Comparison of ENCODE assay signal across 1 cellular context in genomic region chr7:130894146-130895005, GRCh38.
TF ChIP-seq lines count a peak whose summit lies in the region.

No MANE protein-coding gene starts in this region.

TF ChIP-seq in HepG2, 621 proteins besides CTCF, POLR2A, EP300 and RAD21 (continued from another document and continues in another):
- TF ChIP-seq, protein P1, sequence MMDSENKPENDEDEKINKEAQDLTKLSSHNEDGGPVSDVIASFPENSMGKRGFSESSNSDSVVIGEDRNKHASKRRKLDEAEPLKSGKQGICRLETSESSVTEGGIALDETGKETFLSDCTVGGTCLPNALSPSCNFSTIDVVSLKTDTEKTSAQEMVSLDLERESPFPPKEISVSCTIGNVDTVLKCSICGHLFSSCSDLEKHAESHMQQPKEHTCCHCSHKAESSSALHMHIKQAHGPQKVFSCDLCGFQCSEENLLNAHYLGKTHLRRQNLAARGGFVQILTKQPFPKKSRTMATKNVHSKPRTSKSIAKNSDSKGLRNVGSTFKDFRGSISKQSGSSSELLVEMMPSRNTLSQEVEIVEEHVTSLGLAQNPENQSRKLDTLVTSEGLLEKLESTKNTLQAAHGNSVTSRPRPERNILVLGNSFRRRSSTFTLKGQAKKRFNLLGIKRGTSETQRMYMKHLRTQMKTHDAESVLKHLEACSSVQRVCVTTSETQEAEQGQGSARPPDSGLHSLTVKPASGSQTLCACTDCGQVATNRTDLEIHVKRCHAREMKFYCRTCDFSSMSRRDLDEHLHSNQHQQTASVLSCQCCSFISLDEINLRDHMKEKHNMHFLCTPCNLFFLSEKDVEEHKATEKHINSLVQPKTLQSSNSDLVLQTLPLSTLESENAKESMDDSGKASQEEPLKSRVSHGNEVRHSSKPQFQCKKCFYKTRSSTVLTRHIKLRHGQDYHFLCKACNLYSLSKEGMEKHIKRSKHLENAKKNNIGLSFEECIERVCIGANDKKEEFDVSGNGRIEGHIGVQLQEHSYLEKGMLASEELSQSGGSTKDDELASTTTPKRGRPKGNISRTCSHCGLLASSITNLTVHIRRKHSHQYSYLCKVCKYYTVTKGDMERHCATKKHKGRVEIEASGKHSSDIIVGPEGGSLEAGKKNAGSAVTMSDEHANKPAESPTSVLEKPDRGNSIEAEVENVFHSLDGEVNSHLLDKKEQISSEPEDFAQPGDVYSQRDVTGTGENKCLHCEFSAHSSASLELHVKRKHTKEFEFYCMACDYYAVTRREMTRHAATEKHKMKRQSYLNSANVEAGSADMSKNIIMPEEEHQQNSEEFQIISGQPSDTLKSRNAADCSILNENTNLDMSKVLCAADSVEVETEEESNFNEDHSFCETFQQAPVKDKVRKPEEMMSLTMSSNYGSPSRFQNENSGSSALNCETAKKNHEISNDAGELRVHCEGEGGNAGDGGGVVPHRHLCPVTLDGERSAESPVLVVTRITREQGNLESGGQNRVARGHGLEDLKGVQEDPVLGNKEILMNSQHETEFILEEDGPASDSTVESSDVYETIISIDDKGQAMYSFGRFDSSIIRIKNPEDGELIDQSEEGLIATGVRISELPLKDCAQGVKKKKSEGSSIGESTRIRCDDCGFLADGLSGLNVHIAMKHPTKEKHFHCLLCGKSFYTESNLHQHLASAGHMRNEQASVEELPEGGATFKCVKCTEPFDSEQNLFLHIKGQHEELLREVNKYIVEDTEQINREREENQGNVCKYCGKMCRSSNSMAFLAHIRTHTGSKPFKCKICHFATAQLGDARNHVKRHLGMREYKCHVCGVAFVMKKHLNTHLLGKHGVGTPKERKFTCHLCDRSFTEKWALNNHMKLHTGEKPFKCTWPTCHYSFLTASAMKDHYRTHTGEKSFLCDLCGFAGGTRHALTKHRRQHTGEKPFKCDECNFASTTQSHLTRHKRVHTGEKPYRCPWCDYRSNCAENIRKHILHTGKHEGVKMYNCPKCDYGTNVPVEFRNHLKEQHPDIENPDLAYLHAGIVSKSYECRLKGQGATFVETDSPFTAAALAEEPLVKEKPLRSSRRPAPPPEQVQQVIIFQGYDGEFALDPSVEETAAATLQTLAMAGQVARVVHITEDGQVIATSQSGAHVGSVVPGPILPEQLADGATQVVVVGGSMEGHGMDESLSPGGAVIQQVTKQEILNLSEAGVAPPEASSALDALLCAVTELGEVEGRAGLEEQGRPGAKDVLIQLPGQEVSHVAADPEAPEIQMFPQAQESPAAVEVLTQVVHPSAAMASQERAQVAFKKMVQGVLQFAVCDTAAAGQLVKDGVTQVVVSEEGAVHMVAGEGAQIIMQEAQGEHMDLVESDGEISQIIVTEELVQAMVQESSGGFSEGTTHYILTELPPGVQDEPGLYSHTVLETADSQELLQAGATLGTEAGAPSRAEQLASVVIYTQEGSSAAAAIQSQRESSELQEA (CRISPR knock-in tag; IDR thresholded peaks at IDR 0.05; ENCODE audit: not compliant biosample characterization) = no peak
- no peak for TF ChIP-seq MYNN (CRISPR knock-in tag; IDR thresholded peaks at IDR 0.05; ENCODE audit: low read depth)
- TF ChIP-seq HMGXB4 (CRISPR knock-in tag; IDR thresholded peaks at IDR 0.05; ENCODE audit: borderline replicate concordance in 1 of 2, low read depth in 1 of 2) = no peak
- TF ChIP-seq SIX4 (CRISPR knock-in tag; IDR thresholded peaks at IDR 0.05) = no peak
- TF ChIP-seq ZNF883 (CRISPR knock-in tag; IDR thresholded peaks at IDR 0.05; ENCODE audit: not compliant biosample characterization) = no peak
- no peak for TF ChIP-seq KLF12 (CRISPR knock-in tag; IDR thresholded peaks at IDR 0.05; ENCODE audit: borderline replicate concordance)
- TF ChIP-seq IRF1 (CRISPR knock-in tag; IDR thresholded peaks at IDR 0.05; ENCODE audit: low read depth) = no peak
- peak; percentile 36; the same call in 1 of the 2 replicates for TF ChIP-seq NR2F2 (IDR thresholded peaks at IDR 0.05; ENCODE audit: borderline replicate concordance, low read depth)
- TF ChIP-seq, protein P2, sequence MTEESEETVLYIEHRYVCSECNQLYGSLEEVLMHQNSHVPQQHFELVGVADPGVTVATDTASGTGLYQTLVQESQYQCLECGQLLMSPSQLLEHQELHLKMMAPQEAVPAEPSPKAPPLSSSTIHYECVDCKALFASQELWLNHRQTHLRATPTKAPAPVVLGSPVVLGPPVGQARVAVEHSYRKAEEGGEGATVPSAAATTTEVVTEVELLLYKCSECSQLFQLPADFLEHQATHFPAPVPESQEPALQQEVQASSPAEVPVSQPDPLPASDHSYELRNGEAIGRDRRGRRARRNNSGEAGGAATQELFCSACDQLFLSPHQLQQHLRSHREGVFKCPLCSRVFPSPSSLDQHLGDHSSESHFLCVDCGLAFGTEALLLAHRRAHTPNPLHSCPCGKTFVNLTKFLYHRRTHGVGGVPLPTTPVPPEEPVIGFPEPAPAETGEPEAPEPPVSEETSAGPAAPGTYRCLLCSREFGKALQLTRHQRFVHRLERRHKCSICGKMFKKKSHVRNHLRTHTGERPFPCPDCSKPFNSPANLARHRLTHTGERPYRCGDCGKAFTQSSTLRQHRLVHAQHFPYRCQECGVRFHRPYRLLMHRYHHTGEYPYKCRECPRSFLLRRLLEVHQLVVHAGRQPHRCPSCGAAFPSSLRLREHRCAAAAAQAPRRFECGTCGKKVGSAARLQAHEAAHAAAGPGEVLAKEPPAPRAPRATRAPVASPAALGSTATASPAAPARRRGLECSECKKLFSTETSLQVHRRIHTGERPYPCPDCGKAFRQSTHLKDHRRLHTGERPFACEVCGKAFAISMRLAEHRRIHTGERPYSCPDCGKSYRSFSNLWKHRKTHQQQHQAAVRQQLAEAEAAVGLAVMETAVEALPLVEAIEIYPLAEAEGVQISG (CRISPR knock-in tag; IDR thresholded peaks at IDR 0.05) = 0 out of 2 replicates have a peak, but pooled peaks have one; percentile 16
- TF ChIP-seq, protein P3, sequence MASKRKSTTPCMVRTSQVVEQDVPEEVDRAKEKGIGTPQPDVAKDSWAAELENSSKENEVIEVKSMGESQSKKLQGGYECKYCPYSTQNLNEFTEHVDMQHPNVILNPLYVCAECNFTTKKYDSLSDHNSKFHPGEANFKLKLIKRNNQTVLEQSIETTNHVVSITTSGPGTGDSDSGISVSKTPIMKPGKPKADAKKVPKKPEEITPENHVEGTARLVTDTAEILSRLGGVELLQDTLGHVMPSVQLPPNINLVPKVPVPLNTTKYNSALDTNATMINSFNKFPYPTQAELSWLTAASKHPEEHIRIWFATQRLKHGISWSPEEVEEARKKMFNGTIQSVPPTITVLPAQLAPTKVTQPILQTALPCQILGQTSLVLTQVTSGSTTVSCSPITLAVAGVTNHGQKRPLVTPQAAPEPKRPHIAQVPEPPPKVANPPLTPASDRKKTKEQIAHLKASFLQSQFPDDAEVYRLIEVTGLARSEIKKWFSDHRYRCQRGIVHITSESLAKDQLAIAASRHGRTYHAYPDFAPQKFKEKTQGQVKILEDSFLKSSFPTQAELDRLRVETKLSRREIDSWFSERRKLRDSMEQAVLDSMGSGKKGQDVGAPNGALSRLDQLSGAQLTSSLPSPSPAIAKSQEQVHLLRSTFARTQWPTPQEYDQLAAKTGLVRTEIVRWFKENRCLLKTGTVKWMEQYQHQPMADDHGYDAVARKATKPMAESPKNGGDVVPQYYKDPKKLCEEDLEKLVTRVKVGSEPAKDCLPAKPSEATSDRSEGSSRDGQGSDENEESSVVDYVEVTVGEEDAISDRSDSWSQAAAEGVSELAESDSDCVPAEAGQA (IDR thresholded peaks at IDR 0.05; ENCODE audit: low read depth) = no peak
- TF ChIP-seq, protein P3 (CRISPR knock-in tag; IDR thresholded peaks at IDR 0.05; ENCODE audit: borderline replicate concordance) = no peak
- TF ChIP-seq NONO (IDR thresholded peaks at IDR 0.05) = no peak
- no peak for TF ChIP-seq NONO (CRISPR knock-in tag; conservative IDR thresholded peaks at IDR 0.05)
- no peak for TF ChIP-seq ZNF572 (CRISPR knock-in tag; IDR thresholded peaks at IDR 0.05)
- no peak for TF ChIP-seq THAP8 (CRISPR knock-in tag; IDR thresholded peaks at IDR 0.05; ENCODE audit: borderline replicate concordance)
- no peak for TF ChIP-seq ZNF354B (CRISPR knock-in tag; IDR thresholded peaks at IDR 0.05)
- no peak for TF ChIP-seq ZNF136 (CRISPR knock-in tag; IDR thresholded peaks at IDR 0.05; ENCODE audit: low read depth)
- no peak for TF ChIP-seq ZNF414 (CRISPR knock-in tag; IDR thresholded peaks at IDR 0.05)
- TF ChIP-seq ZNF253 (CRISPR knock-in tag; IDR thresholded peaks at IDR 0.05; ENCODE audit: borderline replicate concordance) = no peak
- TF ChIP-seq, protein P4, sequence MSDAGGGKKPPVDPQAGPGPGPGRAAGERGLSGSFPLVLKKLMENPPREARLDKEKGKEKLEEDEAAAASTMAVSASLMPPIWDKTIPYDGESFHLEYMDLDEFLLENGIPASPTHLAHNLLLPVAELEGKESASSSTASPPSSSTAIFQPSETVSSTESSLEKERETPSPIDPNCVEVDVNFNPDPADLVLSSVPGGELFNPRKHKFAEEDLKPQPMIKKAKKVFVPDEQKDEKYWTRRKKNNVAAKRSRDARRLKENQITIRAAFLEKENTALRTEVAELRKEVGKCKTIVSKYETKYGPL (CRISPR knock-in tag; IDR thresholded peaks at IDR 0.05) = no peak
- peak; percentile 97 for TF ChIP-seq RXRA (CRISPR knock-in tag; IDR thresholded peaks at IDR 0.05)
- no peak; the same call in 1 of the 2 replicates for TF ChIP-seq JUN (CRISPR knock-in tag; IDR thresholded peaks at IDR 0.05)
- no peak for TF ChIP-seq ZNF557 (CRISPR knock-in tag; IDR thresholded peaks at IDR 0.05)
- TF ChIP-seq SETDB1 (CRISPR knock-in tag; IDR thresholded peaks at IDR 0.05; ENCODE audit: borderline replicate concordance) = no peak
- TF ChIP-seq, protein P5, sequence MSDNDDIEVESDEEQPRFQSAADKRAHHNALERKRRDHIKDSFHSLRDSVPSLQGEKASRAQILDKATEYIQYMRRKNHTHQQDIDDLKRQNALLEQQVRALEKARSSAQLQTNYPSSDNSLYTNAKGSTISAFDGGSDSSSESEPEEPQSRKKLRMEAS (IDR thresholded peaks at IDR 0.05) = peak; percentile 57
- peak; percentile 42; the same call in 1 of the 2 replicates for TF ChIP-seq BCL6 (CRISPR knock-in tag; IDR thresholded peaks at IDR 0.05)
- TF ChIP-seq, protein P6, sequence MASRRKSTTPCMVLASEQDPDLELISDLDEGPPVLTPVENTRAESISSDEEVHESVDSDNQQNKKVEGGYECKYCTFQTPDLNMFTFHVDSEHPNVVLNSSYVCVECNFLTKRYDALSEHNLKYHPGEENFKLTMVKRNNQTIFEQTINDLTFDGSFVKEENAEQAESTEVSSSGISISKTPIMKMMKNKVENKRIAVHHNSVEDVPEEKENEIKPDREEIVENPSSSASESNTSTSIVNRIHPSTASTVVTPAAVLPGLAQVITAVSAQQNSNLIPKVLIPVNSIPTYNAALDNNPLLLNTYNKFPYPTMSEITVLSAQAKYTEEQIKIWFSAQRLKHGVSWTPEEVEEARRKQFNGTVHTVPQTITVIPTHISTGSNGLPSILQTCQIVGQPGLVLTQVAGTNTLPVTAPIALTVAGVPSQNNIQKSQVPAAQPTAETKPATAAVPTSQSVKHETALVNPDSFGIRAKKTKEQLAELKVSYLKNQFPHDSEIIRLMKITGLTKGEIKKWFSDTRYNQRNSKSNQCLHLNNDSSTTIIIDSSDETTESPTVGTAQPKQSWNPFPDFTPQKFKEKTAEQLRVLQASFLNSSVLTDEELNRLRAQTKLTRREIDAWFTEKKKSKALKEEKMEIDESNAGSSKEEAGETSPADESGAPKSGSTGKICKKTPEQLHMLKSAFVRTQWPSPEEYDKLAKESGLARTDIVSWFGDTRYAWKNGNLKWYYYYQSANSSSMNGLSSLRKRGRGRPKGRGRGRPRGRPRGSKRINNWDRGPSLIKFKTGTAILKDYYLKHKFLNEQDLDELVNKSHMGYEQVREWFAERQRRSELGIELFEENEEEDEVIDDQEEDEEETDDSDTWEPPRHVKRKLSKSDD (CRISPR knock-in tag; IDR thresholded peaks at IDR 0.05; ENCODE audit: low read depth) = no peak
- no peak for TF ChIP-seq ZMAT3 (CRISPR knock-in tag; conservative IDR thresholded peaks at IDR 0.05)
